In genomic region chr17:3666516-3666915, GRCh38 we compare ENCODE assay signal across 9 cellular contexts. TPM values are rescaled to one million over a fixed set of nuclear protein-coding genes. Genes with fewer than 3 reads are reported as not detected.
DNase-seq lines count a peak whose midpoint lies in the region; ATAC-seq and TF ChIP-seq lines count a peak whose summit lies in the region.
"Had no signal": no experiment of that assay in that cellular context is flagged by ENCODE, and none has a peak within 500 bp of the region (broad histone marks: within the 10 kb centered on the region; RNA-seq: fewer than 3 reads in every experiment).

No MANE protein-coding gene starts in this region.

- peaks cover 19% of the 10 kb centered on the region for H3K4me1 Mint-ChIP-seq in endothelial cell (ENCODE audit: unreplicated experiment)

- H3K27me3 ChIP-seq in MM.1S (replicated peaks; ENCODE audit: insufficient read depth, low read length) (no peaks in the 10 kb centered on the region), osteoblast (ENCODE audit: insufficient read depth, low read length) (no peaks in the 10 kb centered on the region)
- H3K27me3 ChIP-seq: SJCRH30 had no signal

- no peak overlapping the region for H2AFZ ChIP-seq in MM.1S (ENCODE audit: low read length)
- H2AFZ ChIP-seq in osteoblast (ENCODE audit: low read length): no peak overlapping the region

- peak overlapping the region; percentile 31 for H3K4me3 ChIP-seq in AG09309 (ENCODE audit: control insufficient read depth, low read depth, low read length)
- no peak overlapping the region for H3K4me3 ChIP-seq in MM.1S (ENCODE audit: low read length)
- peak overlapping the region; percentile 28 for H3K4me3 ChIP-seq in osteoblast (ENCODE audit: insufficient read depth, low read length)

- H3K4me2 ChIP-seq in MM.1S (ENCODE audit: low read depth, low read length): no peak overlapping the region
- peak overlapping the region; percentile 100 for H3K4me2 ChIP-seq in osteoblast (ENCODE audit: insufficient read depth, low read length)

- ATAC-seq in HG02610 (IDR thresholded peaks at IDR 0.05; ENCODE audit: unreplicated experiment): no peak

- H3K79me2 ChIP-seq in MM.1S (ENCODE audit: low read length): peaks cover 23% of the 10 kb centered on the region
- peaks cover 63% of the 10 kb centered on the region for H3K79me2 ChIP-seq in osteoblast (ENCODE audit: insufficient read depth, low read length)

- no peaks in the 10 kb centered on the region for H4K20me1 ChIP-seq in MM.1S (ENCODE audit: insufficient read depth, low read length)
- H4K20me1 ChIP-seq in osteoblast (ENCODE audit: insufficient read depth, low read length): peaks cover 42% of the 10 kb centered on the region

- H3K36me3 ChIP-seq in MM.1S (replicated peaks; ENCODE audit: insufficient read depth, low read length): no peaks in the 10 kb centered on the region
- H3K36me3 ChIP-seq in osteoblast (ENCODE audit: insufficient read depth, low read length): peaks cover 27% of the 10 kb centered on the region
- H3K36me3 ChIP-seq: SJCRH30 had no signal

- TF ChIP-seq CTCF in AG09309 (IDR thresholded peaks at IDR 0.05; ENCODE audit: control insufficient read depth, insufficient read depth, low read depth, low read length, missing control alignments) (no peak), MM.1S (IDR thresholded peaks at IDR 0.05; ENCODE audit: low read length) (no peak), endothelial cell (IDR thresholded peaks at IDR 0.05; ENCODE audit: unreplicated experiment) (no peak), osteoblast (IDR thresholded peaks at IDR 0.05; ENCODE audit: extremely low read depth, low read depth, low read length) (no peak)

- DNase-seq in AG09309 (ENCODE audit: low read depth) (no peak), MM.1S (peak; percentile 1), endothelial cell (ENCODE audit: low spot score) (no peak), osteoblast (ENCODE audit: insufficient read length, low spot score, missing footprints) (no peak), GM19238 (ENCODE audit: insufficient read length, low spot score) (no peak), hypothalamus (lab: John Stamatoyannopoulos, UW) (no peak), NCI-H1092 treated with DMSO at 0.1 percent for 48 hours (lab: John Stamatoyannopoulos, UW) (no peak)

- peaks cover 21% of the 10 kb centered on the region for H3K36me3 Mint-ChIP-seq in endothelial cell (ENCODE audit: low read depth, unreplicated experiment)

- H3K9me3 ChIP-seq in MM.1S (replicated peaks; ENCODE audit: insufficient read depth, low read length) (no peaks in the 10 kb centered on the region), osteoblast (ENCODE audit: low read depth, low read length) (no peaks in the 10 kb centered on the region)
- H3K9me3 ChIP-seq: SJCRH30 had no signal

- no peak overlapping the region for H3K9ac ChIP-seq in MM.1S (ENCODE audit: low read length)

- H3K9me3 Mint-ChIP-seq in endothelial cell (ENCODE audit: unreplicated experiment): no peaks in the 10 kb centered on the region

- peaks cover 21% of the 10 kb centered on the region for H3K27me3 Mint-ChIP-seq in endothelial cell (ENCODE audit: unreplicated experiment)

- peak overlapping the region; percentile 81 for H3K4me3 Mint-ChIP-seq in endothelial cell (ENCODE audit: unreplicated experiment)

- peaks cover 3% of the 10 kb centered on the region; the same call in 1 of the 2 replicates for H3K4me1 ChIP-seq in MM.1S (ENCODE audit: low read length)
- H3K4me1 ChIP-seq in osteoblast (ENCODE audit: insufficient read depth, low read length): peaks cover 25% of the 10 kb centered on the region
- H3K4me1 ChIP-seq: SJCRH30 had no signal

- no peaks in the 10 kb centered on the region for H3K9me2 ChIP-seq in MM.1S (replicated peaks; ENCODE audit: insufficient read depth, low read length)

- no peaks in the 10 kb centered on the region for H3F3A ChIP-seq in MM.1S (ENCODE audit: insufficient read depth, low read length)

- H3K27ac ChIP-seq in MM.1S (ENCODE audit: low read length): no peak overlapping the region
- peak overlapping the region; percentile 8 for H3K27ac ChIP-seq in osteoblast (ENCODE audit: low read depth, low read length)
- H3K27ac ChIP-seq: SJCRH30 had no signal

- peak overlapping the region; percentile 57 for H3K27ac Mint-ChIP-seq in endothelial cell (ENCODE audit: unreplicated experiment)

RNA-seq across cellular contexts. Expression of gene TAX1BP3, which starts 1.9 kb away (rescaled TPM):
- total RNA-seq in endothelial cell (ENCODE audit: unreplicated experiment) (148 TPM), osteoblast (149 and 164 TPM in 2 replicates)

RNA-seq across cellular contexts. Expression of gene EMC6, which starts 2.1 kb away (rescaled TPM):
- total RNA-seq in endothelial cell (ENCODE audit: unreplicated experiment) (43.0 TPM), osteoblast (12.7 and 13.8 TPM in 2 replicates)

RNA-seq across cellular contexts. Expression of gene P2RX5, which starts 29.4 kb away (rescaled TPM):
- 0.36 TPM for total RNA-seq in endothelial cell (ENCODE audit: unreplicated experiment)
- 0.36 TPM in 1 of 2 replicates, not detected in the other for total RNA-seq in osteoblast

RNA-seq across cellular contexts. Expression of gene CTNS, which starts 30.0 kb away (rescaled TPM):
- 17.5 TPM for total RNA-seq in endothelial cell (ENCODE audit: unreplicated experiment)
- total RNA-seq in osteoblast: 34.7 and 46.0 TPM in 2 replicates

RNA-seq across cellular contexts. Expression of gene SHPK, which starts 30.5 kb away (rescaled TPM):
- total RNA-seq in endothelial cell (ENCODE audit: unreplicated experiment) (14.1 TPM), osteoblast (8.3 and 13.8 TPM in 2 replicates)
